15 cellular contexts compared by ENCODE assay signal in the genomic region with DNA sequence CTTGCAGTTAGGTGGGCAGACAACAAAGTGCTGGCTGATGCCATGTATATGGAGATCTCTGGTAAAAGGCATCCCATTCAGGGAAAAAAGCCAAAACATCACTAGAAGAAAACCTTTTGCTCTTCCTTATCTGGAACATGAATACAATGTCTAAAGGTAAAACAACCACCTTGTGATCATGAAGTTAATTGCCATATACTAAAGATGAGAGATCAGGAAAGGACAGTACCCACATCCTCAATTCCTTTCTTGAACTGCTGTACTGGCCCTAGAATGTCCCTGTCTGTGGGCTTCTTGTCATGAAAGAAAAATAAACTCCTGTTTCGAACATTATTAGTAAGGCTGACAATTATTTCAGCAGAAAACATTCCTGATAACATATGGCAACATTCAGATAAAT. TPM values are rescaled to one million over a fixed set of nuclear protein-coding genes. Genes with fewer than 3 reads are reported as not detected.
A peak's percentile ranks its signal among the peaks of the same experiment; 100 is the strongest.
DNase-seq lines count a peak whose midpoint lies in the region; ATAC-seq, FAIRE-seq and TF ChIP-seq lines count a peak whose summit lies in the region.
"Had no signal": no experiment of that assay in that cellular context is flagged by ENCODE, and none has a peak within 500 bp of the region (broad histone marks: within the 10 kb centered on the region; RNA-seq: fewer than 3 reads in every experiment).

No MANE protein-coding gene starts in this region.

- ATAC-seq in GM12878 = peak; percentile 27; the same call in 1 of the 3 replicates
- ATAC-seq in natural killer cell = no peak
- no peak for ATAC-seq in HG03520 (IDR thresholded peaks at IDR 0.05; ENCODE audit: unreplicated experiment)
- ATAC-seq in T-cell (replicated peaks in 1 of 4) = no peak
- ATAC-seq: HCT116, PC-3 had no signal

- no TSS peak for BruUV-seq in GM12878 (replicated peaks; lab: Mats Ljungman, UMichigan)

- peaks cover 16% of the 10 kb centered on the region for H3K9me3 Mint-ChIP-seq in activated CD4-positive, alpha-beta T cell treated with anti-CD3 and anti-CD28 coated beads, Interleukin-2, amount 10 ng/mL, durations not matched to agents 24 days and 14 days
- no peaks in the 10 kb centered on the region for H3K9me3 Mint-ChIP-seq in natural killer cell
- no peaks in the 10 kb centered on the region for H3K9me3 Mint-ChIP-seq in T-cell

- H3K27me3 Mint-ChIP-seq in activated CD4-positive, alpha-beta T cell treated with anti-CD3 and anti-CD28 coated beads, Interleukin-2, amount 10 ng/mL, durations not matched to agents 24 days and 14 days = no peaks in the 10 kb centered on the region
- no peaks in the 10 kb centered on the region for H3K27me3 Mint-ChIP-seq in natural killer cell (ENCODE audit: low read depth in 2 of 2)
- H3K27me3 Mint-ChIP-seq in T-cell = no peaks in the 10 kb centered on the region

- CTCF ChIA-PET in GM12878 (lab: Yijun Ruan, JAX) = interaction anchor here (1.3 kb wide), 1 partner anchor 9 kb away, joined by 3 read pairs; no protein-coding TSS in a partner anchor
- CTCF ChIA-PET in T-cell (lab: Charles Lee) = no interaction called here

- POLR2A ChIA-PET in GM12878 (lab: Charles Lee) = no interaction called here
- POLR2A ChIA-PET in T-cell (lab: Charles Lee) = no interaction called here

- no peaks in the 10 kb centered on the region for H3K27me3 ChIP-seq in GM12878 (replicated peaks in 1 of 2; ENCODE audit: control insufficient read depth in 2 of 2, insufficient read depth in 2 of 2, low read length in 1 of 2)
- no peaks in the 10 kb centered on the region for H3K27me3 ChIP-seq in right atrium auricular region

- H3K4me1 ChIP-seq in GM12878 (ENCODE audit: control insufficient read depth, insufficient read depth, low read length) = peaks cover 7% of the 10 kb centered on the region
- peaks cover 0 to 7% of the 10 kb centered on the region in 2 donors for H3K4me1 ChIP-seq in right atrium auricular region

- no peak for DNase-seq in activated CD4-positive, alpha-beta T cell treated with anti-CD3 and anti-CD28 coated beads, Interleukin-2, amount 10 ng/mL, durations not matched to agents 24 days and 14 days
- no peak for DNase-seq in activated CD4-positive, alpha-beta T cell treated with anti-CD3 and anti-CD28 coated beads for 48 hours
- DNase-seq in GM12892 (ENCODE audit: insufficient read length) (no peak), GM12878 (ENCODE audit: low read depth, low spot score) (no peak), natural killer cell (no peak), right atrium auricular region (ENCODE audit: low spot score) (no peak), T-cell (no peak)
- DNase-seq: C1 segment of cervical spinal cord, DMS53, NCI-H1092, NCI-H1694, PC-3 had no signal

- RAD21 ChIA-PET in GM12878 (lab: Charles Lee; ENCODE audit: unreplicated experiment) = no interaction called here

- H3K4me2 ChIP-seq in GM12878 (ENCODE audit: control insufficient read depth, insufficient read depth) = no peak overlapping the region

- SMC1A ChIA-PET in GM12878 (lab: Charles Lee; ENCODE audit: uncharacterized antibody, unreplicated experiment) = interaction anchor here (3.8 kb wide), 1 partner anchor 13 kb away, joined by 18 read pairs; no protein-coding TSS in a partner anchor

- H3K4me1 Mint-ChIP-seq in activated CD4-positive, alpha-beta T cell treated with anti-CD3 and anti-CD28 coated beads, Interleukin-2, amount 10 ng/mL, durations not matched to agents 24 days and 14 days = peaks cover 59% of the 10 kb centered on the region
- H3K4me1 Mint-ChIP-seq in natural killer cell (peaks cover 43 to 58% of the 10 kb centered on the region in 2 donors), T-cell (peaks cover 38 to 66% (median 65%) of the 10 kb centered on the region in 3 donors)

- peaks cover 32% of the 10 kb centered on the region for H3K79me2 ChIP-seq in GM12878 (ENCODE audit: control insufficient read depth, insufficient read depth, low read length)

- H3K27ac ChIP-seq in GM12878 (ENCODE audit: control insufficient read depth, insufficient read depth) (no peak overlapping the region), right atrium auricular region (no peak overlapping the region)

- no peak overlapping the region for H2AFZ ChIP-seq in GM12878 (ENCODE audit: control insufficient read depth, low read depth, low read length)

- peaks cover 6 to 52% of the 10 kb centered on the region in 2 experiments for H3K36me3 ChIP-seq in GM12878 (ENCODE audit: control insufficient read depth in 2 of 2, insufficient read depth in 2 of 2, low read length in 1 of 2)
- H3K36me3 ChIP-seq in right atrium auricular region = peaks cover 54% of the 10 kb centered on the region

- H3K4me3 ChIP-seq in GM12878 = no peak overlapping the region
- no peak overlapping the region for H3K4me3 ChIP-seq in right atrium auricular region

- H3K9me3 ChIP-seq in GM12878 (replicated peaks; ENCODE audit: control insufficient read depth, insufficient read depth, low read length) (peaks cover 11% of the 10 kb centered on the region), right atrium auricular region (no peaks in the 10 kb centered on the region)

- FAIRE-seq in GM12892 (lab: Jason Lieb, UNC) (no peak), GM12878 (lab: Jason Lieb, UNC) (no peak)
- FAIRE-seq: GM19239 had no signal

- TF ChIP-seq CTCF in GM12878 (IDR thresholded peaks at IDR 0.05 in 2 of 3, conservative IDR thresholded peaks at IDR 0.05 in 1 of 3; ENCODE audit: control insufficient read depth in 2 of 3, extremely low read depth in 1 of 3, insufficient read depth in 1 of 3, low read depth in 3 of 3, low read length in 3 of 3) = no peak
- TF ChIP-seq CTCF in natural killer cell (IDR thresholded peaks at IDR 0.05) = no peak
- no peak for TF ChIP-seq CTCF in right atrium auricular region (IDR thresholded peaks at IDR 0.05)

- TF ChIP-seq RAD21 in GM12878 (IDR thresholded peaks at IDR 0.05; ENCODE audit: insufficient read depth, low read depth, low read length) = no peak

- no peak overlapping the region for H3K4me3 Mint-ChIP-seq in activated CD4-positive, alpha-beta T cell treated with anti-CD3 and anti-CD28 coated beads, Interleukin-2, amount 10 ng/mL, durations not matched to agents 24 days and 14 days
- peak overlapping the region; percentile 26 for H3K4me3 Mint-ChIP-seq in natural killer cell
- no peak overlapping the region for H3K4me3 Mint-ChIP-seq in T-cell

- TF ChIP-seq EP300 in GM12878 (IDR thresholded peaks at IDR 0.05; ENCODE audit: borderline replicate concordance in 1 of 2, control insufficient read depth in 1 of 2, low read depth in 2 of 2, low read length in 2 of 2) = no peak

- peaks cover 80% of the 10 kb centered on the region for H3K36me3 Mint-ChIP-seq in activated CD4-positive, alpha-beta T cell treated with anti-CD3 and anti-CD28 coated beads, Interleukin-2, amount 10 ng/mL, durations not matched to agents 24 days and 14 days (ENCODE audit: low read depth)
- H3K36me3 Mint-ChIP-seq in natural killer cell (peaks cover 7% of the 10 kb centered on the region), T-cell (peaks cover 71% of the 10 kb centered on the region)

- intact Hi-C loops in activated CD4-positive, alpha-beta T cell treated with anti-CD3 and anti-CD28 coated beads, Interleukin-2, amount 10 ng/mL, durations not matched to agents 24 days and 14 days (cut with micrococcal nuclease) = loop anchor here (2.0 kb wide), 1 partner anchor 16 kb away; no protein-coding TSS in a partner anchor
- intact Hi-C loops in GM12878 (cut with micrococcal nuclease; ENCODE audit: unreplicated experiment) = no loop called here
- intact Hi-C loops in natural killer cell (cut with micrococcal nuclease) = no loop called here

- no peak overlapping the region for H3K9ac ChIP-seq in GM12878 (ENCODE audit: control insufficient read depth, insufficient read depth, low read length)

- WGBS in GM12878 (ENCODE audit: insufficient coverage, insufficient replicate concordance, low lambda C conversion rate, missing lambda C conversion rate) = 96% methylated on average over 1 of the region's 1 CpG

- no peaks in the 10 kb centered on the region; the same call in 1 of the 2 replicates for H4K20me1 ChIP-seq in GM12878 (ENCODE audit: control insufficient read depth, insufficient read depth)

- in situ Hi-C loops in GM12878 (cut with MboI) = no loop called here

- peak overlapping the region; percentile 38 for H3K27ac Mint-ChIP-seq in activated CD4-positive, alpha-beta T cell treated with anti-CD3 and anti-CD28 coated beads, Interleukin-2, amount 10 ng/mL, durations not matched to agents 24 days and 14 days
- H3K27ac Mint-ChIP-seq in natural killer cell (peak overlapping the region; percentile 58 to 65), T-cell (peak overlapping the region in 1 of 2 donors; percentile 11)

- TF ChIP-seq POLR2A in GM12892 (IDR thresholded peaks at IDR 0.05; ENCODE audit: low read depth, low read length) (0 out of 2 replicates have a peak, but pooled peaks have one; percentile 4), GM12878 (IDR thresholded peaks at IDR 0.05; ENCODE audit: low read depth, low read length) (no peak)

RNA-seq across cellular contexts. Expression of a gene that starts 19.3 kb away (rescaled TPM):
- 170 and 175 TPM in 2 replicates for total RNA-seq in activated CD4-positive, alpha-beta T cell treated with anti-CD3 and anti-CD28 coated beads, Interleukin-2, amount 10 ng/mL, durations not matched to agents 24 days and 14 days
- 163 TPM for polyA plus RNA-seq in GM12892 (2012; ENCODE audit: missing spikeins)
- 80.2 and 89.8 TPM in 2 replicates for total RNA-seq in GM12878 (2013; cell fraction: nucleolus; rRNA removed)
- total RNA-seq in GM12878 (2014; rRNA removed) = 202 and 261 TPM in 2 replicates
- total RNA-seq in GM12878 (2014; rRNA removed; fragmentation: Illumina TruSeq; extraction: Trizol) = 331 and 346 TPM in 2 replicates
- 187 and 189 TPM in 2 replicates for total RNA-seq in GM12878 (2021)
- 40.6 TPM for polyA plus RNA-seq in GM12878 (2011; ENCODE audit: low read depth)
- polyA plus RNA-seq in GM12878 (2011; rRNA removed) = 157 and 297 TPM in 2 replicates
- polyA plus RNA-seq in GM12878 (2011; cell fraction: cytosol; rRNA removed) = 37.2 and 48.9 TPM in 2 replicates
- polyA plus RNA-seq in GM12878 (2011; cell fraction: nucleus; rRNA removed) = 39.0 and 50.4 TPM in 2 replicates
- polyA plus RNA-seq in GM12878 (2012) = 91.2 and 106 TPM in 2 replicates
- 312 and 372 TPM in 2 replicates for polyA plus RNA-seq in GM12878 (2014; fragmentation: Illumina TruSeq; extraction: Trizol)
- 100 to 1,000 TPM; 111 to 117 TPM for polyA plus RNA-seq in GM12878 (2014; fragmentation: Nextera tagmentation; extraction: Ambion mirVana)
- 139 and 164 TPM in 2 replicates for polyA plus RNA-seq in GM12878 (2014; rRNA removed)
- 100 to 1,000 TPM; 206 to 212 TPM for polyA plus RNA-seq in GM12878 (2016; fragmentation: Nextera tagmentation; extraction: Ambion mirVana)
- polyA minus RNA-seq in GM12878 (2011; rRNA and poly(A)+ RNA removed) = 25.4 and 34.5 TPM in 2 replicates
- polyA minus RNA-seq in GM12878 (2011; cell fraction: cytosol; rRNA and poly(A)+ RNA removed) = 52.5 and 58.5 TPM in 2 replicates
- 30.2 and 60.7 TPM in 2 replicates for polyA minus RNA-seq in GM12878 (2011; cell fraction: nucleus; rRNA and poly(A)+ RNA removed)
- 10 to 100 TPM; 79.5 to 89.7 (median 80.9) TPM for total RNA-seq in natural killer cell
- total RNA-seq in right atrium auricular region = 100 to 1,000 TPM in 1 of 2 donors, 10 to 100 TPM in 1; 94.7 to 109 TPM
- 100 to 1,000 TPM in 3 of 5 donors, 10 to 100 TPM in 2; 60.7 to 113 (median 103) TPM for total RNA-seq in T-cell
